Comparison of ENCODE assay signal across 20 cellular contexts in genomic region chr14:25389948-25390347, GRCh38.
"Had no signal": no experiment of that assay in that cellular context is flagged by ENCODE, and none has a peak within 500 bp of the region (broad histone marks: within the 10 kb centered on the region; RNA-seq: fewer than 3 reads in every experiment).

No MANE protein-coding gene starts in this region.

- H3K9me3 ChIP-seq: SJSA1 had no signal

- FAIRE-seq: RCC 7860 had no signal

- H3K27ac ChIP-seq: HL-60, SJSA1, SK-N-MC had no signal

- DNase-seq: KBM-7, NCI-H1092, NCI-H1105 treated with DMSO at 0.1 percent for 48 hours, NCI-H1417 treated with DMSO at 0.1 percent for 48 hours, NCI-H146, NCI-H1694 treated with DMSO at 0.1 percent for 48 hours, NCI-H1930, NCI-H2081, NCI-H2107, NCI-H2227 treated with DMSO at 0.1 percent for 48 hours, NCI-H524, NCI-H526 treated with DMSO at 0.1 percent for 48 hours, NCI-H748 treated with DMSO at 0.1 percent for 48 hours, Right ventricle myocardium superior, RPMI8226, SIG-M5 had no signal

- H3K4me3 ChIP-seq: SJSA1, SK-N-MC had no signal

- H3K36me3 ChIP-seq: SJSA1 had no signal

- H3K4me1 ChIP-seq: SJSA1 had no signal

- H3K27me3 ChIP-seq: SJSA1 had no signal
